ENCODE assay signal across 22 cellular contexts in the genomic region with DNA sequence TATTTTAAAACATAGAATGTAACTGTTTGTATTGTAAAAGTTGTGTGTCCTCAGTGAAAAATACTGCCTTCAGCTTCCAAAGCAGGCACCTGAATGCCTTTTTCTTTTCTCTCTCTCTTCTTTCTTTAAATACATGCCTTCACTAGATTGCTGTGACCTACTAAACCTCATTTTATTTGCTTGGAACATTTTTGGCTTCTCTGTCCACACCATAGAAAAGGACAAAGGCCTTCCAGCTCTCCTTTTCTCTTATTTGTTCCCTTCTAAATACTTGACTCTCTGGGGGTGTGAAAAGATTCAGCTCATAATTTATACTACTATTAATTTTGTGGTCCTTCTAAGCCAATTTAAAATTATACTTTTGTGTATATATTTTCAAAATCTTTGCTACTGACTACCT.
"Had no signal": no experiment of that assay in that cellular context is flagged by ENCODE, and none has a peak within 500 bp of the region (broad histone marks: within the 10 kb centered on the region; RNA-seq: fewer than 3 reads in every experiment).

No MANE protein-coding gene starts in this region.

- H3K27ac Mint-ChIP-seq: effector memory CD8-positive, alpha-beta T cell; immature natural killer cell; memory B cell; natural killer cell; stimulated activated naive B cell treated with anti-CD40 and anti-IgM and Interleukin-4, amounts not matched to agents 10 μg/mL and 1 μg/mL and 100 μg/mL, for 72 hours; stimulated activated naive CD8-positive, alpha-beta T cell treated with anti-CD3 and anti-CD28 coated beads, Interleukin-15, Interleukin-2, amounts not matched to agents 100 ng/mL and 50 ng/mL, for 24 hours had no signal

- ATAC-seq: effector memory CD8-positive, alpha-beta T cell; left colon; natural killer cell; psoas muscle; right cardiac atrium; stimulated activated naive B cell treated with anti-CD40 and anti-IgM and Interleukin-4, amounts not matched to agents 10 μg/mL and 1 μg/mL and 100 μg/mL, for 72 hours had no signal

- H3K4me3 Mint-ChIP-seq: effector memory CD8-positive, alpha-beta T cell; immature natural killer cell; memory B cell; natural killer cell; stimulated activated naive B cell treated with anti-CD40 and anti-IgM and Interleukin-4, amounts not matched to agents 10 μg/mL and 1 μg/mL and 100 μg/mL, for 72 hours; stimulated activated naive CD8-positive, alpha-beta T cell treated with anti-CD3 and anti-CD28 coated beads, Interleukin-15, Interleukin-2, amounts not matched to agents 100 ng/mL and 50 ng/mL, for 24 hours had no signal

- FAIRE-seq: urothelium cell line had no signal

- H3K9me3 Mint-ChIP-seq: effector memory CD8-positive, alpha-beta T cell; immature natural killer cell; memory B cell; natural killer cell; stimulated activated naive B cell treated with anti-CD40 and anti-IgM and Interleukin-4, amounts not matched to agents 10 μg/mL and 1 μg/mL and 100 μg/mL, for 72 hours; stimulated activated naive CD8-positive, alpha-beta T cell treated with anti-CD3 and anti-CD28 coated beads, Interleukin-15, Interleukin-2, amounts not matched to agents 100 ng/mL and 50 ng/mL, for 24 hours had no signal

- DNase-seq: cortex of kidney; effector memory CD8-positive, alpha-beta T cell; erythroblast; esophagus squamous epithelium; foreskin melanocyte; hypothalamus; immature natural killer cell; islet precursor cell; kidney glomerular epithelial cell; left colon; natural killer cell; nucleus accumbens; posterior cingulate gyrus; psoas muscle; right cardiac atrium; spleen; stimulated activated CD4-positive, alpha-beta T cell treated with anti-CD3 and anti-CD28 coated beads, Interleukin-2, amount 100 ng/mL, for 48 hours; stimulated activated naive B cell treated with anti-CD40 and anti-IgM and Interleukin-4, amounts not matched to agents 10 μg/mL and 1 μg/mL and 100 μg/mL, for 72 hours; upper lobe of left lung had no signal

- H3K27me3 Mint-ChIP-seq: effector memory CD8-positive, alpha-beta T cell; memory B cell; stimulated activated naive B cell treated with anti-CD40 and anti-IgM and Interleukin-4, amounts not matched to agents 10 μg/mL and 1 μg/mL and 100 μg/mL, for 72 hours; stimulated activated naive CD8-positive, alpha-beta T cell treated with anti-CD3 and anti-CD28 coated beads, Interleukin-15, Interleukin-2, amounts not matched to agents 100 ng/mL and 50 ng/mL, for 24 hours had no signal
